Comparison of ENCODE assay signal across 21 cellular contexts in genomic region chr14:32022525-32022924, GRCh38.
"Had no signal": no experiment of that assay in that cellular context is flagged by ENCODE, and none has a peak within 500 bp of the region (broad histone marks: within the 10 kb centered on the region; RNA-seq: fewer than 3 reads in every experiment).

No MANE protein-coding gene starts in this region.

- ATAC-seq: activated CD8-positive, alpha-beta memory T cell treated with anti-CD3 and anti-CD28 coated beads, Interleukin-2, amount 10 ng/mL, durations not matched to agents 7 days and 5 days; activated CD8-positive, alpha-beta T cell treated with anti-CD3 and anti-CD28 coated beads for 36 hours; effector memory CD8-positive, alpha-beta T cell had no signal

- H3K9me3 ChIP-seq: colonic mucosa, esophagus squamous epithelium, gastrocnemius medialis had no signal

- H3K27ac ChIP-seq: brain microvascular endothelial cell, colonic mucosa, dorsolateral prefrontal cortex, WERI-Rb-1 had no signal

- H3K36me3 ChIP-seq: brain microvascular endothelial cell, colonic mucosa, esophagus squamous epithelium, gastrocnemius medialis, WERI-Rb-1 had no signal

- DNase-seq: activated CD4-positive, alpha-beta T cell treated with anti-CD3 and anti-CD28 coated beads, Interleukin-2, amount 10 ng/mL, durations not matched to agents 7 days and 5 days; activated CD4-positive, CD25-positive, alpha-beta regulatory T cell treated with anti-CD3 and anti-CD28 coated beads, Interleukin-2, amount 50 U/mL, for 72 hours; activated CD8-positive, alpha-beta memory T cell treated with anti-CD3 and anti-CD28 coated beads, Interleukin-2, amount 10 ng/mL, durations not matched to agents 7 days and 5 days; activated CD8-positive, alpha-beta T cell treated with anti-CD3 and anti-CD28 coated beads for 36 hours; activated effector memory CD4-positive, alpha-beta T cell treated with anti-CD3 and anti-CD28 coated beads, Interleukin-2, amount 50 U/mL, for 16 hours; activated naive CD4-positive, alpha-beta T cell treated with anti-CD3 and anti-CD28 coated beads, Interleukin-2, amount 50 U/mL, for 16 hours; activated T-cell treated with anti-CD3 and anti-CD28 coated beads for 4 hours; aorta; brain microvascular endothelial cell; colonic mucosa; dorsolateral prefrontal cortex; effector memory CD8-positive, alpha-beta T cell; esophagus squamous epithelium; gastrocnemius medialis; naive B cell; nucleus accumbens; retina; stimulated activated CD4-positive, alpha-beta T cell treated with anti-CD3 and anti-CD28 coated beads, Interleukin-2, amount 100 ng/mL, for 48 hours; stimulated activated naive CD4-positive, alpha-beta T cell; T-helper 1 cell; WERI-Rb-1 had no signal

- H3K27me3 ChIP-seq: brain microvascular endothelial cell, colonic mucosa, esophagus squamous epithelium, gastrocnemius medialis had no signal

- H3K4me3 ChIP-seq: colonic mucosa, dorsolateral prefrontal cortex, esophagus squamous epithelium, gastrocnemius medialis had no signal

- H3K4me1 ChIP-seq: colonic mucosa had no signal
